11 cellular contexts compared by ENCODE assay signal in the genomic region with DNA sequence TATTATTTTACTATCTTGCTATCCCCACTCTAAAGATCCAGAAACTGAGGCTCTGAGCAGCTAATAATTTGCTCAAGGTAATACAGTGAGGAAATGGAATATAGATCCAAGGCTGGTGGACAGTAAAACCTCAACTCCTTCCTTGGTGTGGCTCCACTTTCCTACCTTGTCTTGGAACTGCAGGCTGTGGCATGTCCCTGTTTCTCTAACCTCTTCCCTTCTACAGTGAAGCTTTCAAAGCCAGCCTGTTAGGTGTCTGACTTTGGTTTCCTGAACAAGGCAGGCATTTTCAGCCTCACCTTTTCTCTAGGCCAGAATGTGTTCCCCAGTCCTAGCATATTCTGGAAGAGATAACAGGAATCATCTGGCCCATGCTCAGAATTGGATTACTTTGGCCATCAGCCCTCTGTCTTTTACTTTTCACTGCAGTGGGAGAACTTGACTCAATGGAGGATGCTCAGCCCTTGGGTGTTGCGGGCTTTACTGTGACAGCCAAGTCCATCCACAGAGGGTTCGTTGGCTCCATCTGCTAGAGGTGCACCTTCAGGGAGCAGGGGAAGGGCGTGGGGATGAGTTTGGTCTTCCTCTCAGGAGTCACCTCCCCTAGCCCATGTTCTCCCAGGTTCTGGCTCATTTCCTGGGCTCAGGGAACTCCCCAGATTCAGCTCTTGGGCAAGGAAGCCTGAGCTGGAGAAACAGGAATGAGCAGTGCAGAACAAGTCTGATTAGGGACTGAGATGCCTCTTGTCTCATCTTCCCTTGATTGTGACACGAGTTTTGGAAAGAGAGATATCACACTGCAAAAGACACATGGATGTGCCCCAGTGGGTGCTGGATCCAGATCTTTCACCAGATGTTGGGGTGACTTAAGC. TPM values are rescaled to one million over a fixed set of nuclear protein-coding genes. Genes with fewer than 3 reads are reported as not detected.
DNase-seq lines count a peak whose midpoint lies in the region; ATAC-seq, FAIRE-seq and TF ChIP-seq lines count a peak whose summit lies in the region.
"Had no signal": no experiment of that assay in that cellular context is flagged by ENCODE, and none has a peak within 500 bp of the region (broad histone marks: within the 10 kb centered on the region; RNA-seq: fewer than 3 reads in every experiment).

No MANE protein-coding gene starts in this region.

- DNase-seq in A549 (ENCODE audit: low read depth in 1 of 2, low spot score in 1 of 2) = no peak
- peak; percentile 65 for DNase-seq in mammary epithelial cell
- DNase-seq in mesenteric fat pad (ENCODE audit: low spot score) = peak; percentile 47
- no peak for DNase-seq in NCI-H446 (lab: John Stamatoyannopoulos, UW)
- no peak for DNase-seq in OCI-LY7 (ENCODE audit: low spot score)
- no peak for DNase-seq in GF-D8 (lab: John Stamatoyannopoulos, UW)
- DNase-seq: mesendoderm, Peyer's patch had no signal

- H3K36me3 ChIP-seq in DOHH2 (ENCODE audit: control insufficient read depth, low read length) = no peaks in the 10 kb centered on the region
- no peaks in the 10 kb centered on the region for H3K36me3 ChIP-seq in mammary epithelial cell (ENCODE audit: insufficient read depth, low read length)
- no peaks in the 10 kb centered on the region for H3K36me3 ChIP-seq in OCI-LY7 (ENCODE audit: insufficient read depth, low read length)
- H3K36me3 ChIP-seq: BLaER1, Peyer's patch had no signal

- in situ Hi-C loops in mammary epithelial cell (cut with MboI; ENCODE audit: low sequenced_read_pairs in 2 of 2) = no loop called here

- TF ChIP-seq EP300 in A549 (IDR thresholded peaks at IDR 0.05) = no peak

- peak overlapping the region; percentile 80 for H3K4me2 ChIP-seq in A549
- peak overlapping the region; percentile 69 for H3K4me2 ChIP-seq in DOHH2 (ENCODE audit: low read length)
- H3K4me2 ChIP-seq in mammary epithelial cell (ENCODE audit: insufficient read depth, low read depth, low read length) = peak overlapping the region; percentile 93
- H3K4me2 ChIP-seq in OCI-LY7 (ENCODE audit: low read length) = no peak overlapping the region

- H3K27ac ChIP-seq in A549 (peak overlapping the region; percentile 80 to 96; a peak in 4 of 6 replicates), DOHH2 (ENCODE audit: low read depth, low read length) (no peak overlapping the region), mammary epithelial cell (ENCODE audit: insufficient read depth, low read depth, low read length) (no peak overlapping the region), OCI-LY7 (ENCODE audit: low read depth, low read length, poor library complexity, severe bottlenecking) (no peak overlapping the region)
- H3K27ac ChIP-seq: BLaER1 had no signal

- POLR2A ChIA-PET in A549 (lab: Yijun Ruan, JAX) (interaction anchor here (1.5 kb wide), 1 partner anchor 11 kb away, joined by 4 read pairs; no protein-coding TSS in a partner anchor), OCI-LY7 (lab: Charles Lee) (interaction anchor here (0.7 kb wide), 1 partner anchor 256 kb away, joined by 3 read pairs; no protein-coding TSS in a partner anchor)

- no peak for ATAC-seq in A549
- ATAC-seq in GM19328 (IDR thresholded peaks at IDR 0.05; ENCODE audit: unreplicated experiment) = no peak

- H3K79me2 ChIP-seq in DOHH2 (ENCODE audit: control insufficient read depth, low read length) (no peaks in the 10 kb centered on the region), mammary epithelial cell (ENCODE audit: insufficient read depth, low read length) (no peaks in the 10 kb centered on the region), OCI-LY7 (ENCODE audit: insufficient read depth, low read depth, low read length) (no peaks in the 10 kb centered on the region)

- no peaks in the 10 kb centered on the region for H3K9me3 ChIP-seq in A549
- no peaks in the 10 kb centered on the region for H3K9me3 ChIP-seq in DOHH2 (ENCODE audit: control insufficient read depth, insufficient read depth, low read length)
- H3K9me3 ChIP-seq in mammary epithelial cell (replicated peaks; ENCODE audit: insufficient read depth, low read length) = no peaks in the 10 kb centered on the region
- H3K9me3 ChIP-seq in OCI-LY7 (ENCODE audit: low read length) = no peaks in the 10 kb centered on the region
- H3K9me3 ChIP-seq: BLaER1, Peyer's patch had no signal

- FAIRE-seq in A549 (lab: Jason Lieb, UNC) = peak; percentile 54

- TF ChIP-seq POLR2A in A549 (IDR thresholded peaks at IDR 0.05; ENCODE audit: low read length) = no peak

- H2AFZ ChIP-seq in mammary epithelial cell (ENCODE audit: low read depth, low read length) (peak overlapping the region; percentile 31), OCI-LY7 (ENCODE audit: low read length) (no peak overlapping the region)

- no peaks in the 10 kb centered on the region for H4K20me1 ChIP-seq in DOHH2 (ENCODE audit: control insufficient read depth, insufficient read depth, low read depth, low read length)
- H4K20me1 ChIP-seq in mammary epithelial cell (ENCODE audit: insufficient read depth, low read length) = no peaks in the 10 kb centered on the region
- H4K20me1 ChIP-seq in OCI-LY7 (ENCODE audit: insufficient read depth, low read length) = no peaks in the 10 kb centered on the region
- H4K20me1 ChIP-seq: BLaER1 had no signal

- dilution Hi-C loops in mammary epithelial cell (cut with HindIII; ENCODE audit: low sequenced_read_pairs) = no loop called here

- WGBS in A549 (ENCODE audit: missing lambda C conversion rate) = 81% methylated on average over 4 of the region's 4 CpGs
- 66% methylated on average over 4 of the region's 4 CpGs for WGBS in mammary epithelial cell (ENCODE audit: low coverage, missing lambda C conversion rate)

- H3K9ac ChIP-seq in mammary epithelial cell (ENCODE audit: insufficient read depth, low read length) = no peak overlapping the region
- H3K9ac ChIP-seq: BLaER1 had no signal

- intact Hi-C loops in mammary epithelial cell (cut with micrococcal nuclease) = loop anchor here (5.0 kb wide), 1 partner anchor 194 kb away; a partner anchor contains a TSS
- intact Hi-C loops in OCI-LY7 (cut with micrococcal nuclease; ENCODE audit: unreplicated experiment) = no loop called here

- CTCF ChIA-PET in A549 (lab: Yijun Ruan, JAX) (interaction anchor here (0.9 to 10.7 kb wide), 7 partner anchors 14 to 282 kb away, joined by 3 to 96 read pairs (median 3); no protein-coding TSS in a partner anchor), mammary epithelial cell (lab: Charles Lee; ENCODE audit: low non-redundant PET) (interaction anchor here (0.6 kb wide), 1 partner anchor 11 kb away, joined by 3 read pairs; no protein-coding TSS in a partner anchor), OCI-LY7 (lab: Charles Lee; ENCODE audit: unreplicated experiment) (no interaction called here)

- peaks cover 11% of the 10 kb centered on the region for H3K27me3 ChIP-seq in DOHH2 (ENCODE audit: control insufficient read depth, low read length)
- no peaks in the 10 kb centered on the region for H3K27me3 ChIP-seq in mammary epithelial cell (ENCODE audit: insufficient read depth, low read length)

- TF ChIP-seq RAD21 in A549 (conservative IDR thresholded peaks at IDR 0.05 in 1 of 2, IDR thresholded peaks at IDR 0.05 in 1 of 2) = no peak

- peaks cover 55% of the 10 kb centered on the region for H3K4me1 ChIP-seq in A549
- peaks cover 39% of the 10 kb centered on the region for H3K4me1 ChIP-seq in DOHH2 (ENCODE audit: control insufficient read depth, low read length)
- peaks cover 52% of the 10 kb centered on the region for H3K4me1 ChIP-seq in mammary epithelial cell (ENCODE audit: insufficient read depth, low read length)
- peaks cover 16% of the 10 kb centered on the region for H3K4me1 ChIP-seq in OCI-LY7 (ENCODE audit: insufficient read depth, low read length, poor library complexity, severe bottlenecking)

- no TSS peak for BruUV-seq in mammary epithelial cell (replicated peaks; lab: Mats Ljungman, UMichigan)
- BruUV-seq in OCI-LY7 (replicated peaks; lab: Mats Ljungman, UMichigan) = no TSS peak

- H3K9me2 ChIP-seq in DOHH2 (replicated peaks; ENCODE audit: control insufficient read depth, low read length) = no peaks in the 10 kb centered on the region
- H3K9me2 ChIP-seq in OCI-LY7 (ENCODE audit: insufficient read depth, low read length) = no peaks in the 10 kb centered on the region

- TF ChIP-seq CTCF in A549 (IDR thresholded peaks at IDR 0.05) (no peak), DOHH2 (IDR thresholded peaks at IDR 0.05; ENCODE audit: low read depth, low read length, poor library complexity, severe bottlenecking) (no peak), mammary epithelial cell (conservative IDR thresholded peaks at IDR 0.05 in 1 of 2, IDR thresholded peaks at IDR 0.05 in 1 of 2; ENCODE audit: extremely low read depth in 1 of 2, insufficient read depth in 1 of 2, low read depth in 1 of 2, low read length in 2 of 2) (no peak), OCI-LY7 (conservative IDR thresholded peaks at IDR 0.05; ENCODE audit: low read length) (no peak)

- H3K4me3 ChIP-seq in A549 (peak overlapping the region; percentile 77), DOHH2 (ENCODE audit: low read length) (no peak overlapping the region), mammary epithelial cell (replicated peaks in 1 of 3; ENCODE audit: insufficient read depth in 1 of 3, low read depth in 2 of 3, low read length in 3 of 3) (peak overlapping the region in 2 of 3 experiments; percentile 49 to 72), OCI-LY7 (ENCODE audit: low read depth, low read length, poor library complexity, severe bottlenecking) (no peak overlapping the region)

- H3F3A ChIP-seq in DOHH2 (ENCODE audit: control insufficient read depth, insufficient read depth) = peaks cover 11% of the 10 kb centered on the region; the same call in 1 of the 2 replicates

TF ChIP-seq in A549, 52 proteins besides CTCF, POLR2A, EP300 and RAD21 (continues in another document):
- TF ChIP-seq KDM1A (IDR thresholded peaks at IDR 0.05; ENCODE audit: low read depth) (no peak), ZFP36 (IDR thresholded peaks at IDR 0.05; ENCODE audit: borderline replicate concordance, partially characterized antibody) (no peak)

RNA-seq across cellular contexts. Expression of a gene that starts 1.1 kb away (rescaled TPM):
- 8.6 and 9.5 TPM in 2 replicates for polyA plus RNA-seq in A549 (2011; rRNA removed)
- 7.3 and 10.2 TPM in 2 replicates for polyA plus RNA-seq in A549 (2012; cell fraction: cytosol; rRNA removed)
- polyA plus RNA-seq in A549 (2012; cell fraction: nucleus; rRNA removed) = 9.0 and 10.7 TPM in 2 replicates
- 8.8 to 10.2 TPM (median 8.9 TPM) in 3 replicates for polyA plus RNA-seq in A549 (2017; fragmentation: RNase III; extraction: RNeasy Plus Mini Kit Qiagen cat#74134 plus additional on column Dnase treatment)
- polyA minus RNA-seq in A549 (2011; rRNA and poly(A)+ RNA removed) = 9.1 and 13.1 TPM in 2 replicates
- total RNA-seq in mammary epithelial cell = 1 to 10 TPM; 2.4 to 3.0 TPM
- polyA plus RNA-seq in mammary epithelial cell = 6.1 TPM
- 10.2 TPM for polyA minus RNA-seq in mammary epithelial cell
- total RNA-seq in mesenteric fat pad = not detected
- not detected in 2 replicates for total RNA-seq in OCI-LY7 (2014; rRNA removed; shearing (Covaris generic))
- total RNA-seq in OCI-LY7 (2022) = not detected in 2 replicates
- total RNA-seq: Peyer's patch had no signal

Comparison
In these comparisons a context has a peak if more than half of its experiments do, and no peak if none do; other contexts are left out.
1. DNase-seq: peak in mammary epithelial cell (single experiment) and mesenteric fat pad (single experiment); none in A549 (0 of 2), NCI-H446 (0 of 2), OCI-LY7 (single experiment) and GF-D8 (single experiment).
2. H3K27ac ChIP-seq: peak in A549 (2 of 2); none in DOHH2 (single experiment), mammary epithelial cell (single experiment) and OCI-LY7 (single experiment).
3. H3K4me3 ChIP-seq: peak in A549 (single experiment) and mammary epithelial cell (2 of 3); none in DOHH2 (single experiment) and OCI-LY7 (single experiment).